Comparison of ENCODE assay signal across 16 cellular contexts in the genomic region with DNA sequence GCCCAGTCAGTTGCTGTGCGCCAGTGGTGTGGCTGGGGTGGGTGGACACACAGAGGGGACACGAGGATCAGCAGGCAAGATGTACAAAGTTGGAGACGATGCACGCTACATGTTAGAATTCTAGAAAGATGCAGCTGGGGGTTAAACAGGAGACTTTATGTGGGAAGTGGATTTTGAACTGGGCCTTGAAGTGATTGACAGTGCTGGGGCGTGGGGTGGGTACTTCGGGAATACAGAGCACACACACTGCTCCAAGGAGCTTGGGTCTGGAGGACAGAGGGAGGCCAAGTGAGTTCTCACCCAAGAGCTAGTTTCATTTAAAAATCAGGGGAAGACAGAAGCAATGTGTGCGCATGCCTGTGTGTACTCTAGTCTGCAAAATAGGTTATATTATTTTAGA.
DNase-seq lines count a peak whose midpoint lies in the region; ATAC-seq lines count a peak whose summit lies in the region.
"Had no signal": no experiment of that assay in that cellular context is flagged by ENCODE, and none has a peak within 500 bp of the region (broad histone marks: within the 10 kb centered on the region; RNA-seq: fewer than 3 reads in every experiment).

No MANE protein-coding gene starts in this region.

- H3K27me3 Mint-ChIP-seq in CD4-positive, CD25-positive, alpha-beta regulatory T cell = peaks cover 6% of the 10 kb centered on the region
- peaks cover 4% of the 10 kb centered on the region for H3K27me3 Mint-ChIP-seq in T-helper 17 cell
- H3K27me3 Mint-ChIP-seq in dendritic cell treated with granulocyte-macrophage colony-stimulating factor and Interleukin-4, amounts not matched to agents 40 ng/mL and 50 ng/mL, for 4 days = no peaks in the 10 kb centered on the region
- no peaks in the 10 kb centered on the region for H3K27me3 Mint-ChIP-seq in natural killer cell treated with Interleukin-12 subunit alpha and Interleukin-12 subunit beta and Interleukin-15 and Interleukin-18, amount 100 ng/mL, for 72 hours

- no peak overlapping the region for H3K4me3 Mint-ChIP-seq in CD4-positive, CD25-positive, alpha-beta regulatory T cell
- peak overlapping the region; percentile 70 for H3K4me3 Mint-ChIP-seq in T-helper 17 cell
- no peak overlapping the region for H3K4me3 Mint-ChIP-seq in dendritic cell treated with granulocyte-macrophage colony-stimulating factor and Interleukin-4, amounts not matched to agents 40 ng/mL and 50 ng/mL, for 4 days
- no peak overlapping the region for H3K4me3 Mint-ChIP-seq in natural killer cell treated with Interleukin-12 subunit alpha and Interleukin-12 subunit beta and Interleukin-15 and Interleukin-18, amount 100 ng/mL, for 72 hours
- H3K4me3 Mint-ChIP-seq: HFFc6 had no signal

- peaks cover 7% of the 10 kb centered on the region for H3K36me3 Mint-ChIP-seq in CD4-positive, CD25-positive, alpha-beta regulatory T cell
- peaks cover 4% of the 10 kb centered on the region for H3K36me3 Mint-ChIP-seq in T-helper 17 cell (ENCODE audit: low read depth)
- H3K36me3 Mint-ChIP-seq in dendritic cell treated with granulocyte-macrophage colony-stimulating factor and Interleukin-4, amounts not matched to agents 40 ng/mL and 50 ng/mL, for 4 days (ENCODE audit: low read depth) = peaks cover 19% of the 10 kb centered on the region
- H3K36me3 Mint-ChIP-seq in natural killer cell treated with Interleukin-12 subunit alpha and Interleukin-12 subunit beta and Interleukin-15 and Interleukin-18, amount 100 ng/mL, for 72 hours = peaks cover 22% of the 10 kb centered on the region

- no peak for ATAC-seq in CD4-positive, CD25-positive, alpha-beta regulatory T cell (ENCODE audit: low read depth in 2 of 2)
- ATAC-seq in T-helper 17 cell (no peak), GM18520 (IDR thresholded peaks at IDR 0.05; ENCODE audit: unreplicated experiment) (no peak)
- ATAC-seq in natural killer cell treated with Interleukin-12 subunit alpha and Interleukin-12 subunit beta and Interleukin-15 and Interleukin-18, amount 100 ng/mL, for 72 hours = no peak
- ATAC-seq: PC-3 had no signal

- H3K27ac Mint-ChIP-seq in CD4-positive, CD25-positive, alpha-beta regulatory T cell = peak overlapping the region in 2 of 3 donors; percentile 27 to 28
- peak overlapping the region; percentile 85 for H3K27ac Mint-ChIP-seq in T-helper 17 cell
- peak overlapping the region; percentile 7 for H3K27ac Mint-ChIP-seq in dendritic cell treated with granulocyte-macrophage colony-stimulating factor and Interleukin-4, amounts not matched to agents 40 ng/mL and 50 ng/mL, for 4 days
- H3K27ac Mint-ChIP-seq in natural killer cell treated with Interleukin-12 subunit alpha and Interleukin-12 subunit beta and Interleukin-15 and Interleukin-18, amount 100 ng/mL, for 72 hours = peak overlapping the region; percentile 0 to 63
- H3K27ac Mint-ChIP-seq: HFFc6 had no signal

- H3K4me3 ChIP-seq in CD4-positive, CD25-positive, alpha-beta regulatory T cell (ENCODE audit: low read depth, low read length) = no peak overlapping the region

- H3K27ac ChIP-seq in CD4-positive, CD25-positive, alpha-beta regulatory T cell (ENCODE audit: insufficient read depth, low read length, poor library complexity, severe bottlenecking) = no peak overlapping the region
- H3K27ac ChIP-seq: HL-60, KMS-11 had no signal

- H3K36me3 ChIP-seq in CD4-positive, CD25-positive, alpha-beta regulatory T cell (ENCODE audit: control insufficient read depth, insufficient read depth, low read length) = peaks cover 3% of the 10 kb centered on the region
- H3K36me3 ChIP-seq: BE2C had no signal

- H3K4me1 Mint-ChIP-seq in CD4-positive, CD25-positive, alpha-beta regulatory T cell = peaks cover 19 to 21% (median 20%) of the 10 kb centered on the region in 4 donors
- peaks cover 25% of the 10 kb centered on the region for H3K4me1 Mint-ChIP-seq in T-helper 17 cell
- H3K4me1 Mint-ChIP-seq in dendritic cell treated with granulocyte-macrophage colony-stimulating factor and Interleukin-4, amounts not matched to agents 40 ng/mL and 50 ng/mL, for 4 days (ENCODE audit: low read depth) = peaks cover 63% of the 10 kb centered on the region
- H3K4me1 Mint-ChIP-seq in natural killer cell treated with Interleukin-12 subunit alpha and Interleukin-12 subunit beta and Interleukin-15 and Interleukin-18, amount 100 ng/mL, for 72 hours (ENCODE audit: low read depth in 2 of 2) = peaks cover 47 to 54% of the 10 kb centered on the region in 2 donors

- no peak for DNase-seq in CD4-positive, CD25-positive, alpha-beta regulatory T cell
- no peak for DNase-seq in T-helper 17 cell
- no peak for DNase-seq in natural killer cell treated with Interleukin-12 subunit alpha and Interleukin-12 subunit beta and Interleukin-15 and Interleukin-18, amount 100 ng/mL, for 72 hours (ENCODE audit: low spot score)
- DNase-seq in DMS 273 treated with DMSO at 0.1 percent for 48 hours (lab: John Stamatoyannopoulos, UW) = no peak
- DNase-seq in CD1c-positive myeloid dendritic cell (ENCODE audit: extremely low spot score) = no peak
- DNase-seq: BE2C, HFFc6, NCI-H1092 treated with DMSO at 0.1 percent for 48 hours, NCI-H1694, NCI-H2107, NCI-H446, PC-3 had no signal

- no peaks in the 10 kb centered on the region for H3K9me3 Mint-ChIP-seq in CD4-positive, CD25-positive, alpha-beta regulatory T cell
- no peaks in the 10 kb centered on the region for H3K9me3 Mint-ChIP-seq in dendritic cell treated with granulocyte-macrophage colony-stimulating factor and Interleukin-4, amounts not matched to agents 40 ng/mL and 50 ng/mL, for 4 days
- H3K9me3 Mint-ChIP-seq in natural killer cell treated with Interleukin-12 subunit alpha and Interleukin-12 subunit beta and Interleukin-15 and Interleukin-18, amount 100 ng/mL, for 72 hours = no peaks in the 10 kb centered on the region
- H3K9me3 Mint-ChIP-seq: HFFc6 had no signal

- H3K9me3 ChIP-seq in CD4-positive, CD25-positive, alpha-beta regulatory T cell (ENCODE audit: control insufficient read depth in 2 of 2, low read length in 2 of 2) = no peaks in the 10 kb centered on the region
- H3K9me3 ChIP-seq in T-helper 17 cell (ENCODE audit: control insufficient read depth, low read length, poor library complexity, severe bottlenecking) = no peaks in the 10 kb centered on the region
- H3K9me3 ChIP-seq: BE2C had no signal

- H3K27me3 ChIP-seq in CD4-positive, CD25-positive, alpha-beta regulatory T cell (ENCODE audit: control insufficient read depth, insufficient read depth, low read length) = no peaks in the 10 kb centered on the region
- H3K27me3 ChIP-seq: BE2C had no signal

- intact Hi-C loops in dendritic cell treated with granulocyte-macrophage colony-stimulating factor and Interleukin-4, amounts not matched to agents 40 ng/mL and 50 ng/mL, for 4 days (cut with micrococcal nuclease) = no loop called here

- H3K4me1 ChIP-seq in CD4-positive, CD25-positive, alpha-beta regulatory T cell (ENCODE audit: control insufficient read depth, insufficient read depth, low read length, poor library complexity, severe bottlenecking) = peaks cover 11% of the 10 kb centered on the region
- H3K4me1 ChIP-seq: BE2C had no signal

Comparison
In these comparisons a context has a peak if more than half of its experiments do, and no peak if none do; other contexts are left out.
1. H3K27ac Mint-ChIP-seq: peak in every context shown above with its lines; median percentile 85 in T-helper 17 cell; 32 in natural killer cell treated with Interleukin-12 subunit alpha and Interleukin-12 subunit beta and Interleukin-15 and Interleukin-18, amount 100 ng/mL, for 72 hours; 28 in CD4-positive, CD25-positive, alpha-beta regulatory T cell; 7 in dendritic cell treated with granulocyte-macrophage colony-stimulating factor and Interleukin-4, amounts not matched to agents 40 ng/mL and 50 ng/mL, for 4 days.